ENCODE assay signal across 8 cellular contexts in the genomic region with DNA sequence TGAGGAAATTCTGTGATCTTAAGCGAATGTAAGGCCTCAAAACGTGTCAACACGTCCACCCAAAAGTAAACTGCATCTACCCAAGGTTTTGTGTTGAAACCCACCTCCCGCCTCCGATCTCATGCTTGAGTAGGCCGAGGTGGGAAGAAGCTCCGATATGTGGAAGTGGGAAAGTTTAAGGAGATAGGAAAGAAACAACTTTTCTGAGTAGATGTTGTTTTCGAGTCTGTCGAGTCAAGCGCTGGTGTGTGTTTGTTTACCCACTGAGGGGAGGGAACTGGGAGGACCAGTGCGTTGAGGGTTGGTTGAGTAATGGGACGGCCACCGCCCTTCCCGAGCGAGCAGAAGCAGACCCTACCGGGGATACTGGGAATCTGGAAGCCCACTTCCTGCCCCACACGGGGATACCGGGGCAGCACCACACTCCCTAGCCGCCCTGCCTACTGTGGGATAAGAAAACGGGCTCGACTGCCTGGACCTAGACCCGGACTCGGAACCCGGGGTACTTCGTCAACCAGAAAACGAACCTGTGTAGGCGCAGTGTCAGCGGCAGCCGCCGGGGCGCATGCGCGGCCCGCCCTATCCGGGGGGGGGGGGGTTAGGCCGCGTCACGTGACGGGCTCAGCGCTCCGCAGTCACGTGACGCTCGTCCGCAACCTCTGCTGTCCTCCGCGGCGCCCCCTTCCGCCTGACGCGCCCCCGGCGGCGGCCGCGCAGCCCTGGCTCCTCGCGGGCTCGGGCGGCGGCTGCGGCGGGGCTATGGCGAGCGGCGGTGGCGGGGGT. TPM values are rescaled to one million over a fixed set of nuclear protein-coding genes. Genes with fewer than 3 reads are reported as not detected.
DNase-seq lines count a peak whose midpoint lies in the region; ATAC-seq and TF ChIP-seq lines count a peak whose summit lies in the region.

A gene with protein sequence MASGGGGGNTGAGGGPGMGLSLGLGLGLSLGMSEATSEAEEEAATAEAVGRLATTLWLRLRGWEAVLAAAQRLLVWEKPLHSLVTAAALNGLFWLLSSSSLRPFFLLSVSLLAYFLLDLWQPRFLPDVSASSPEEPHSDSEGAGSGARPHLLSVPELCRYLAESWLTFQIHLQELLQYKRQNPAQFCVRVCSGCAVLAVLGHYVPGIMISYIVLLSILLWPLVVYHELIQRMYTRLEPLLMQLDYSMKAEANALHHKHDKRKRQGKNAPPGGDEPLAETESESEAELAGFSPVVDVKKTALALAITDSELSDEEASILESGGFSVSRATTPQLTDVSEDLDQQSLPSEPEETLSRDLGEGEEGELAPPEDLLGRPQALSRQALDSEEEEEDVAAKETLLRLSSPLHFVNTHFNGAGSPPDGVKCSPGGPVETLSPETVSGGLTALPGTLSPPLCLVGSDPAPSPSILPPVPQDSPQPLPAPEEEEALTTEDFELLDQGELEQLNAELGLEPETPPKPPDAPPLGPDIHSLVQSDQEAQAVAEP (plus strand): TSS at position 682 of the 783 bp plus-strand sequence. CDS start 78 bp downstream, at position 760.

- H3K4me3 ChIP-seq in right cardiac atrium (ENCODE audit: low read length), result peak within 1 kb of the TSS; percentile 72
- H3K4me3 ChIP-seq in aorta (ENCODE audit: low read length in 2 of 2), result peak within 1 kb of the TSS; percentile 88 to 90

- under 1% methylated on average over 67 of the region's 67 CpGs for WGBS in right cardiac atrium
- WGBS in aorta, 2 donors, result 0 to 1% methylated on average over 45 to 67 of the region's 67 CpGs

- H3K36me3 ChIP-seq in aorta (ENCODE audit: control insufficient read depth in 1 of 2, insufficient read depth in 2 of 2, low read length in 1 of 2), result peaks cover 0 to 8% of the 10 kb centered on the region in 2 donors

- peak; percentile 64 for DNase-seq in NCI-H146 treated with DMSO at 0.1 percent for 48 hours (lab: John Stamatoyannopoulos, UW; ENCODE audit: unreplicated experiment)
- peak; percentile 58 to 96 (median 75) for DNase-seq in T-helper 2 cell
- peak; percentile 88 to 94 (median 94) for DNase-seq in right cardiac atrium
- peak; percentile 93 for DNase-seq in putamen (ENCODE audit: low spot score)
- peak; percentile 91 to 94 for DNase-seq in aorta

- no peaks in the 10 kb centered on the region for H3K27me3 ChIP-seq in right cardiac atrium (ENCODE audit: control insufficient read depth, insufficient read depth)
- no peaks in the 10 kb centered on the region for H3K27me3 ChIP-seq in aorta (ENCODE audit: control insufficient read depth in 1 of 2, insufficient read depth in 2 of 2, low read length in 1 of 2)

- no peaks in the 10 kb centered on the region for H3K9me3 ChIP-seq in right cardiac atrium (ENCODE audit: control insufficient read depth, low read length)
- H3K9me3 ChIP-seq in aorta (ENCODE audit: control insufficient read depth, low read length), result no peaks in the 10 kb centered on the region

- intact Hi-C loops in right cardiac atrium (cut with DNase I), result loop anchor here in 1 of 4 donors (5.0 kb wide), 1 partner anchor 35 kb away; no protein-coding TSS in a partner anchor
- intact Hi-C loops in aorta (cut with DNase I), result loop anchor here (1.0 to 10.0 kb wide), 5 partner anchors 29 to 210 kb away; partner anchors contain the start of genes DNPEP (in 2 of the 2), ABCB6 (in 1 of the 2), ANKZF1 (in 1 of the 2) and ATG9A (in 1 of the 2)

- H3K27ac ChIP-seq in angular gyrus (ENCODE audit: low read depth, low read length) (peak within 1 kb of the TSS; percentile 100), right cardiac atrium (ENCODE audit: low read length) (peak within 1 kb of the TSS; percentile 100), aorta (ENCODE audit: low read depth in 1 of 2, low read length in 2 of 2) (peak within 1 kb of the TSS; percentile 87 to 88)

- TF ChIP-seq CTCF in GM12872 (IDR thresholded peaks at IDR 0.05; ENCODE audit: insufficient read depth, low read depth, low read length), result peak; percentile 34; the same call in 1 of the 3 replicates

- H3K4me1 ChIP-seq in right cardiac atrium (ENCODE audit: control insufficient read depth, insufficient read depth, low read length), result peaks cover 2% of the 10 kb centered on the region
- H3K4me1 ChIP-seq in aorta (ENCODE audit: control insufficient read depth in 1 of 2, insufficient read depth in 2 of 2, low read length in 2 of 2), result peaks cover 0 to 3% of the 10 kb centered on the region in 2 donors

- ATAC-seq in HG02759 (IDR thresholded peaks at IDR 0.05; ENCODE audit: unreplicated experiment) (peak; percentile 55), right cardiac atrium (peak; percentile 85 to 90), aorta (ENCODE audit: low FRiP score) (peak; percentile 94)

RNA-seq across cellular contexts. Expression of the gene that starts here (rescaled TPM):
- 10 to 100 TPM; 35.2 to 47.3 (median 40.2) TPM for total RNA-seq in right cardiac atrium
- polyA plus RNA-seq in right cardiac atrium, result 22.0 TPM
- total RNA-seq in aorta, result 10 to 100 TPM; 48.0 to 70.6 TPM
- 10 to 100 TPM; 19.3 to 44.2 TPM for polyA plus RNA-seq in aorta

Comparison
In these comparisons a context has a peak if more than half of its experiments do, and no peak if none do; other contexts are left out.
1. Peak in every context shown above with its lines: DNase-seq, ATAC-seq, H3K4me3 ChIP-seq and H3K27ac ChIP-seq.